Comparison of ENCODE assay signal across 12 cellular contexts in the genomic region with DNA sequence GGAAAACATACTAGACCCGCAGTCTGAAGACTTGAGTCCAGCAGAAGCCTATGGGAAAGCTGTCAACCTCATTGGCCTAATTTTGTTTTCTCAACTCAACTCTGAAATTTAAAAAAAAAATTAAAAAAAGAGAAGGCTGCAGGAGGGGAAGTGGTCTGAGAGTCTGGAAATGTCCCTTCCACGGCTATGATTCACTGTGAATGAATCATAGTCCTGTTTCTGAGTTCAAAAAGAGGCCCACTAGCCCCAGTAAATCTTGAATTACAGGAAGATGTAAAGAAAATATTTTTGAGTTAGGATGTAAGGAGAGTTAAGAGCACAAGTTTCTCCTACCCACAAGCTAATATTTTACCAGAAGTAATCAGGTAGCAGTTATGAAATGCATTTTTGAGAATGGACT.
DNase-seq lines count a peak whose midpoint lies in the region; ATAC-seq and TF ChIP-seq lines count a peak whose summit lies in the region.
"Had no signal": no experiment of that assay in that cellular context is flagged by ENCODE, and none has a peak within 500 bp of the region (broad histone marks: within the 10 kb centered on the region; RNA-seq: fewer than 3 reads in every experiment).

No MANE protein-coding gene starts in this region.

- no peak overlapping the region for H3K27ac Mint-ChIP-seq in activated naive CD4-positive, alpha-beta T cell treated with anti-CD3 and anti-CD28 coated beads for 36 hours
- H3K27ac Mint-ChIP-seq: naive B cell had no signal

- TF ChIP-seq CTCF in choroid plexus epithelial cell (conservative IDR thresholded peaks at IDR 0.05; ENCODE audit: low read depth, low read length): no peak

- peak; percentile 49 for ATAC-seq in GM19463 (IDR thresholded peaks at IDR 0.05; ENCODE audit: unreplicated experiment)
- no peak for ATAC-seq in GM18519 (IDR thresholded peaks at IDR 0.05; ENCODE audit: low FRiP score, unreplicated experiment)
- ATAC-seq in GM21390 (IDR thresholded peaks at IDR 0.05; ENCODE audit: unreplicated experiment): no peak
- ATAC-seq: HepG2 had no signal

- H3K36me3 Mint-ChIP-seq in activated naive CD4-positive, alpha-beta T cell treated with anti-CD3 and anti-CD28 coated beads for 36 hours (ENCODE audit: low read depth): no peaks in the 10 kb centered on the region
- H3K36me3 Mint-ChIP-seq: naive B cell had no signal

- no peak overlapping the region for H3K4me3 ChIP-seq in choroid plexus epithelial cell (ENCODE audit: low read depth, low read length)
- H3K4me3 ChIP-seq in skeletal muscle cell (ENCODE audit: low read depth, low read length): no peak overlapping the region

- CTCF ChIA-PET in activated naive CD4-positive, alpha-beta T cell treated with anti-CD3 and anti-CD28 coated beads for 36 hours (lab: Charles Lee): no interaction called here

- H3K9me3 Mint-ChIP-seq in activated naive CD4-positive, alpha-beta T cell treated with anti-CD3 and anti-CD28 coated beads for 36 hours: no peaks in the 10 kb centered on the region
- H3K9me3 Mint-ChIP-seq: naive B cell had no signal

- H3K4me3 Mint-ChIP-seq in activated naive CD4-positive, alpha-beta T cell treated with anti-CD3 and anti-CD28 coated beads for 36 hours: no peak overlapping the region
- H3K4me3 Mint-ChIP-seq: naive B cell had no signal

- DNase-seq in HPDE6-E6E7 (ENCODE audit: extremely low spot score) (peak; percentile 3), choroid plexus epithelial cell (ENCODE audit: low read depth) (peak; percentile 86), skeletal muscle cell (ENCODE audit: low read depth) (peak; percentile 67), SIG-M5 treated with dmso at 0.1 percent for 504 hours (lab: John Stamatoyannopoulos, UW; ENCODE audit: unreplicated experiment) (no peak)
- no peak for DNase-seq in activated naive CD4-positive, alpha-beta T cell treated with anti-CD3 and anti-CD28 coated beads for 36 hours
- DNase-seq: foreskin melanocyte, GF-D8, naive B cell had no signal

- H3K4me1 Mint-ChIP-seq in activated naive CD4-positive, alpha-beta T cell treated with anti-CD3 and anti-CD28 coated beads for 36 hours (ENCODE audit: low read depth): peaks cover 3% of the 10 kb centered on the region
- H3K4me1 Mint-ChIP-seq: naive B cell had no signal

- no peaks in the 10 kb centered on the region for H3K27me3 Mint-ChIP-seq in activated naive CD4-positive, alpha-beta T cell treated with anti-CD3 and anti-CD28 coated beads for 36 hours (ENCODE audit: low read depth)
- H3K27me3 Mint-ChIP-seq: naive B cell had no signal

- intact Hi-C loops in activated naive CD4-positive, alpha-beta T cell treated with anti-CD3 and anti-CD28 coated beads for 36 hours (cut with micrococcal nuclease): no loop called here

Comparison
In these comparisons a context has a peak if more than half of its experiments do, and no peak if none do; other contexts are left out.
1. DNase-seq: peak in HPDE6-E6E7 (single experiment), choroid plexus epithelial cell (single experiment) and skeletal muscle cell (single experiment); none in SIG-M5 treated with dmso at 0.1 percent for 504 hours (single experiment) and activated naive CD4-positive, alpha-beta T cell treated with anti-CD3 and anti-CD28 coated beads for 36 hours (single experiment).